1 cellular context compared by ENCODE assay signal in the genomic region with DNA sequence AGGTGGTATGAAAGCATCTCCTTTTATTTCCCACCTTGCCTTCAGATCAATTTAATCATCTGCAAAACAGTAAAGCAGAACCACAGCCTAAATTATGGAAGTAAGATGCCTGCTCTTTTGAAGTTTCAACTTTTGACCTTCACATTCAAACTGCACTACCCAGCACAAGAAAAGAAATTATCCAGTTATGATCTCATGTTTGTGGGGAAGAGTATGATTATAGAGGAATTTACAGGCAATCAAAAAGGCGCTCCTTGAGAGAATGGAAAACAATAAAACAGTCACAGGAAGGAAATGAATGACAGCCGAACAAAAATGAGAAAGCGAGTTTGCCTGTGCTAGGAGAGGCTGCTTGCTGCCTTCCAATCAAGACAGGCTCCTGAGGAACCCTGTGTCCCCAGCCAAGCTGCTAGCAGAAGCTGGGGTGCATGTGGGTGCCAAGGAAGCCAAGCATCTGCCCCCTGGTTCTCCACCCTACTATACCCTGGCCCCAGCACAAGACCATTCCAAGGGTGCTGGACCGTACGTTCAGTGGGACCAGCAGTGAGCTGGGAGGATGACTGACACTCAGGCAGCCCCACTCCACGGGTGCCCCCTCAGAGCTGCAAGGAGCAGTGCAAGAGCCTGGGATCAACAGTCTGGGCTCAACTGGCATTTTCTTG.
TF ChIP-seq lines count a peak whose summit lies in the region.

No MANE protein-coding gene starts in this region.

TF ChIP-seq in HEK293, 187 proteins besides CTCF, POLR2A, EP300 and RAD21 (continued from another document and continues in another):
- TF ChIP-seq, protein P1, sequence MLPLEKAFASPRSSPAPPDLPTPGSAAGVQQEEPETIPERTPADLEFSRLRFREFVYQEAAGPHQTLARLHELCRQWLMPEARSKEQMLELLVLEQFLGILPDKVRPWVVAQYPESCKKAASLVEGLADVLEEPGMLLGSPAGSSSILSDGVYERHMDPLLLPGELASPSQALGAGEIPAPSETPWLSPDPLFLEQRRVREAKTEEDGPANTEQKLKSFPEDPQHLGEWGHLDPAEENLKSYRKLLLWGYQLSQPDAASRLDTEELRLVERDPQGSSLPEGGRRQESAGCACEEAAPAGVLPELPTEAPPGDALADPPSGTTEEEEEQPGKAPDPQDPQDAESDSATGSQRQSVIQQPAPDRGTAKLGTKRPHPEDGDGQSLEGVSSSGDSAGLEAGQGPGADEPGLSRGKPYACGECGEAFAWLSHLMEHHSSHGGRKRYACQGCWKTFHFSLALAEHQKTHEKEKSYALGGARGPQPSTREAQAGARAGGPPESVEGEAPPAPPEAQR (tag by site-specific recombination; IDR thresholded peaks at IDR 0.05) = no peak
- TF ChIP-seq, protein P2, sequence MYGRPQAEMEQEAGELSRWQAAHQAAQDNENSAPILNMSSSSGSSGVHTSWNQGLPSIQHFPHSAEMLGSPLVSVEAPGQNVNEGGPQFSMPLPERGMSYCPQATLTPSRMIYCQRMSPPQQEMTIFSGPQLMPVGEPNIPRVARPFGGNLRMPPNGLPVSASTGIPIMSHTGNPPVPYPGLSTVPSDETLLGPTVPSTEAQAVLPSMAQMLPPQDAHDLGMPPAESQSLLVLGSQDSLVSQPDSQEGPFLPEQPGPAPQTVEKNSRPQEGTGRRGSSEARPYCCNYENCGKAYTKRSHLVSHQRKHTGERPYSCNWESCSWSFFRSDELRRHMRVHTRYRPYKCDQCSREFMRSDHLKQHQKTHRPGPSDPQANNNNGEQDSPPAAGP (tag by site-specific recombination; IDR thresholded peaks at IDR 0.05) = peak; percentile 76
- TF ChIP-seq ZNF677 (tag by site-specific recombination; IDR thresholded peaks at IDR 0.05) (no peak), ZNF274 (IDR thresholded peaks at IDR 0.05; ENCODE audit: low read length) (no peak), ZNF274 (tag by site-specific recombination; IDR thresholded peaks at IDR 0.05; ENCODE audit: borderline replicate concordance) (no peak), ZNF211 (tag by site-specific recombination; IDR thresholded peaks at IDR 0.05; ENCODE audit: low read depth) (no peak), ZNF585B (tag by site-specific recombination; IDR thresholded peaks at IDR 0.05) (no peak), ZNF621 (tag by site-specific recombination; IDR thresholded peaks at IDR 0.05) (no peak), OVOL3 (tag by site-specific recombination; IDR thresholded peaks at IDR 0.05) (peak; percentile 15; the same call in 1 of the 2 replicates), SCRT2 (tag by site-specific recombination; IDR thresholded peaks at IDR 0.05) (no peak), ZSCAN23 (tag by site-specific recombination; IDR thresholded peaks at IDR 0.05) (no peak), FEZF1 (tag by site-specific recombination; IDR thresholded peaks at IDR 0.05) (peak; percentile 94), ZNF416 (tag by site-specific recombination; IDR thresholded peaks at IDR 0.05) (no peak), ZNF843 (tag by site-specific recombination; IDR thresholded peaks at IDR 0.05) (peak; percentile 77), ZNF112 (tag by site-specific recombination; IDR thresholded peaks at IDR 0.05) (no peak), SALL2 (tag by site-specific recombination; IDR thresholded peaks at IDR 0.05; ENCODE audit: borderline replicate concordance) (no peak), ZNF174 (tag by site-specific recombination; IDR thresholded peaks at IDR 0.05) (no peak), ZNF701 (tag by site-specific recombination; IDR thresholded peaks at IDR 0.05) (no peak), ZNF302 (tag by site-specific recombination; IDR thresholded peaks at IDR 0.05; ENCODE audit: low read depth) (no peak), KLF1 (tag by site-specific recombination; IDR thresholded peaks at IDR 0.05) (no peak), ZNF596 (tag by site-specific recombination; IDR thresholded peaks at IDR 0.05) (no peak), ZNF223 (tag by site-specific recombination; IDR thresholded peaks at IDR 0.05) (no peak), ZNF629 (tag by site-specific recombination; IDR thresholded peaks at IDR 0.05) (peak; percentile 14; the same call in 1 of the 2 replicates), ZXDB (tag by site-specific recombination; IDR thresholded peaks at IDR 0.05) (no peak), ZNF311 (tag by site-specific recombination; IDR thresholded peaks at IDR 0.05; ENCODE audit: borderline replicate concordance) (no peak), ZNF791 (tag by site-specific recombination; IDR thresholded peaks at IDR 0.05) (no peak), ZNF571 (tag by site-specific recombination; IDR thresholded peaks at IDR 0.05) (no peak), ZNF473 (tag by site-specific recombination; IDR thresholded peaks at IDR 0.05) (no peak), ZNF626 (tag by site-specific recombination; IDR thresholded peaks at IDR 0.05) (no peak), GLIS2 (tag by site-specific recombination; IDR thresholded peaks at IDR 0.05) (no peak), ZNF707 (tag by site-specific recombination; IDR thresholded peaks at IDR 0.05) (no peak), ZEB2 (tag by site-specific recombination; IDR thresholded peaks at IDR 0.05) (peak; percentile 65), ZNF138 (tag by site-specific recombination; IDR thresholded peaks at IDR 0.05; ENCODE audit: borderline replicate concordance) (no peak), ZNF664 (tag by site-specific recombination; IDR thresholded peaks at IDR 0.05) (no peak), SP7 (tag by site-specific recombination; IDR thresholded peaks at IDR 0.05) (peak; percentile 100), ZNF48 (tag by site-specific recombination; IDR thresholded peaks at IDR 0.05) (no peak), ZNF157 (tag by site-specific recombination; IDR thresholded peaks at IDR 0.05) (no peak), ZNF777 (tag by site-specific recombination; IDR thresholded peaks at IDR 0.05; ENCODE audit: borderline replicate concordance) (no peak), ZNF37A (tag by site-specific recombination; IDR thresholded peaks at IDR 0.05) (no peak), ZNF366 (tag by site-specific recombination; conservative IDR thresholded peaks at IDR 0.05) (peak; percentile 84), ZNF239 (tag by site-specific recombination; IDR thresholded peaks at IDR 0.05) (no peak)
- TF ChIP-seq, protein P3, sequence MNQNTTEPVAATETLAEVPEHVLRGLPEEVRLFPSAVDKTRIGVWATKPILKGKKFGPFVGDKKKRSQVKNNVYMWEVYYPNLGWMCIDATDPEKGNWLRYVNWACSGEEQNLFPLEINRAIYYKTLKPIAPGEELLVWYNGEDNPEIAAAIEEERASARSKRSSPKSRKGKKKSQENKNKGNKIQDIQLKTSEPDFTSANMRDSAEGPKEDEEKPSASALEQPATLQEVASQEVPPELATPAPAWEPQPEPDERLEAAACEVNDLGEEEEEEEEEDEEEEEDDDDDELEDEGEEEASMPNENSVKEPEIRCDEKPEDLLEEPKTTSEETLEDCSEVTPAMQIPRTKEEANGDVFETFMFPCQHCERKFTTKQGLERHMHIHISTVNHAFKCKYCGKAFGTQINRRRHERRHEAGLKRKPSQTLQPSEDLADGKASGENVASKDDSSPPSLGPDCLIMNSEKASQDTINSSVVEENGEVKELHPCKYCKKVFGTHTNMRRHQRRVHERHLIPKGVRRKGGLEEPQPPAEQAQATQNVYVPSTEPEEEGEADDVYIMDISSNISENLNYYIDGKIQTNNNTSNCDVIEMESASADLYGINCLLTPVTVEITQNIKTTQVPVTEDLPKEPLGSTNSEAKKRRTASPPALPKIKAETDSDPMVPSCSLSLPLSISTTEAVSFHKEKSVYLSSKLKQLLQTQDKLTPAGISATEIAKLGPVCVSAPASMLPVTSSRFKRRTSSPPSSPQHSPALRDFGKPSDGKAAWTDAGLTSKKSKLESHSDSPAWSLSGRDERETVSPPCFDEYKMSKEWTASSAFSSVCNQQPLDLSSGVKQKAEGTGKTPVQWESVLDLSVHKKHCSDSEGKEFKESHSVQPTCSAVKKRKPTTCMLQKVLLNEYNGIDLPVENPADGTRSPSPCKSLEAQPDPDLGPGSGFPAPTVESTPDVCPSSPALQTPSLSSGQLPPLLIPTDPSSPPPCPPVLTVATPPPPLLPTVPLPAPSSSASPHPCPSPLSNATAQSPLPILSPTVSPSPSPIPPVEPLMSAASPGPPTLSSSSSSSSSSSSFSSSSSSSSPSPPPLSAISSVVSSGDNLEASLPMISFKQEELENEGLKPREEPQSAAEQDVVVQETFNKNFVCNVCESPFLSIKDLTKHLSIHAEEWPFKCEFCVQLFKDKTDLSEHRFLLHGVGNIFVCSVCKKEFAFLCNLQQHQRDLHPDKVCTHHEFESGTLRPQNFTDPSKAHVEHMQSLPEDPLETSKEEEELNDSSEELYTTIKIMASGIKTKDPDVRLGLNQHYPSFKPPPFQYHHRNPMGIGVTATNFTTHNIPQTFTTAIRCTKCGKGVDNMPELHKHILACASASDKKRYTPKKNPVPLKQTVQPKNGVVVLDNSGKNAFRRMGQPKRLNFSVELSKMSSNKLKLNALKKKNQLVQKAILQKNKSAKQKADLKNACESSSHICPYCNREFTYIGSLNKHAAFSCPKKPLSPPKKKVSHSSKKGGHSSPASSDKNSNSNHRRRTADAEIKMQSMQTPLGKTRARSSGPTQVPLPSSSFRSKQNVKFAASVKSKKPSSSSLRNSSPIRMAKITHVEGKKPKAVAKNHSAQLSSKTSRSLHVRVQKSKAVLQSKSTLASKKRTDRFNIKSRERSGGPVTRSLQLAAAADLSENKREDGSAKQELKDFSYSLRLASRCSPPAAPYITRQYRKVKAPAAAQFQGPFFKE (tag by site-specific recombination; IDR thresholded peaks at IDR 0.05; ENCODE audit: borderline replicate concordance) = no peak
- TF ChIP-seq, protein P4, sequence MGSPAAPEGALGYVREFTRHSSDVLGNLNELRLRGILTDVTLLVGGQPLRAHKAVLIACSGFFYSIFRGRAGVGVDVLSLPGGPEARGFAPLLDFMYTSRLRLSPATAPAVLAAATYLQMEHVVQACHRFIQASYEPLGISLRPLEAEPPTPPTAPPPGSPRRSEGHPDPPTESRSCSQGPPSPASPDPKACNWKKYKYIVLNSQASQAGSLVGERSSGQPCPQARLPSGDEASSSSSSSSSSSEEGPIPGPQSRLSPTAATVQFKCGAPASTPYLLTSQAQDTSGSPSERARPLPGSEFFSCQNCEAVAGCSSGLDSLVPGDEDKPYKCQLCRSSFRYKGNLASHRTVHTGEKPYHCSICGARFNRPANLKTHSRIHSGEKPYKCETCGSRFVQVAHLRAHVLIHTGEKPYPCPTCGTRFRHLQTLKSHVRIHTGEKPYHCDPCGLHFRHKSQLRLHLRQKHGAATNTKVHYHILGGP (tag by site-specific recombination; IDR thresholded peaks at IDR 0.05) = no peak
- TF ChIP-seq, protein P5, sequence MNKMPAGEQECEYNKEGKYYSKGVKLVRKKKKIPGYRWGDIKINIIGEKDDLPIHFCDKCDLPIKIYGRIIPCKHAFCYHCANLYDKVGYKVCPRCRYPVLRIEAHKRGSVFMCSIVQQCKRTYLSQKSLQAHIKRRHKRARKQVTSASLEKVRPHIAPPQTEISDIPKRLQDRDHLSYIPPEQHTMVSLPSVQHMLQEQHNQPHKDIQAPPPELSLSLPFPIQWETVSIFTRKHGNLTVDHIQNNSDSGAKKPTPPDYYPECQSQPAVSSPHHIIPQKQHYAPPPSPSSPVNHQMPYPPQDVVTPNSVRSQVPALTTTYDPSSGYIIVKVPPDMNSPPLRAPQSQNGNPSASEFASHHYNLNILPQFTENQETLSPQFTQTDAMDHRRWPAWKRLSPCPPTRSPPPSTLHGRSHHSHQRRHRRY (tag by site-specific recombination; IDR thresholded peaks at IDR 0.05) = no peak
- TF ChIP-seq, protein P6, sequence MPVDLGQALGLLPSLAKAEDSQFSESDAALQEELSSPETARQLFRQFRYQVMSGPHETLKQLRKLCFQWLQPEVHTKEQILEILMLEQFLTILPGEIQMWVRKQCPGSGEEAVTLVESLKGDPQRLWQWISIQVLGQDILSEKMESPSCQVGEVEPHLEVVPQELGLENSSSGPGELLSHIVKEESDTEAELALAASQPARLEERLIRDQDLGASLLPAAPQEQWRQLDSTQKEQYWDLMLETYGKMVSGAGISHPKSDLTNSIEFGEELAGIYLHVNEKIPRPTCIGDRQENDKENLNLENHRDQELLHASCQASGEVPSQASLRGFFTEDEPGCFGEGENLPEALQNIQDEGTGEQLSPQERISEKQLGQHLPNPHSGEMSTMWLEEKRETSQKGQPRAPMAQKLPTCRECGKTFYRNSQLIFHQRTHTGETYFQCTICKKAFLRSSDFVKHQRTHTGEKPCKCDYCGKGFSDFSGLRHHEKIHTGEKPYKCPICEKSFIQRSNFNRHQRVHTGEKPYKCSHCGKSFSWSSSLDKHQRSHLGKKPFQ (tag by site-specific recombination; IDR thresholded peaks at IDR 0.05) = no peak
- TF ChIP-seq, protein P7, sequence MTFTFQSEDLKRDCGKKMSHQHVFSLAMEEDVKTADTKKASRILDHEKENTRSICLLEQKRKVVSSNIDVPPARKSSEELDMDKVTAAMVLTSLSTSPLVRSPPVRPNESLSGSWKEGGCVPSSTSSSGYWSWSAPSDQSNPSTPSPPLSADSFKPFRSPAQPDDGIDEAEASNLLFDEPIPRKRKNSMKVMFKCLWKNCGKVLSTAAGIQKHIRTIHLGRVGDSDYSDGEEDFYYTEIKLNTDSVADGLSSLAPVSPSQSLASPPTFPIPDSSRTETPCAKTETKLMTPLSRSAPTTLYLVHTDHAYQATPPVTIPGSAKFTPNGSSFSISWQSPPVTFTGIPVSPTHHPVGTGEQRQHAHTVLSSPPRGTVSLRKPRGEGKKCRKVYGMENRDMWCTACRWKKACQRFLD (tag by site-specific recombination; IDR thresholded peaks at IDR 0.05) = no peak
- TF ChIP-seq, protein P8, sequence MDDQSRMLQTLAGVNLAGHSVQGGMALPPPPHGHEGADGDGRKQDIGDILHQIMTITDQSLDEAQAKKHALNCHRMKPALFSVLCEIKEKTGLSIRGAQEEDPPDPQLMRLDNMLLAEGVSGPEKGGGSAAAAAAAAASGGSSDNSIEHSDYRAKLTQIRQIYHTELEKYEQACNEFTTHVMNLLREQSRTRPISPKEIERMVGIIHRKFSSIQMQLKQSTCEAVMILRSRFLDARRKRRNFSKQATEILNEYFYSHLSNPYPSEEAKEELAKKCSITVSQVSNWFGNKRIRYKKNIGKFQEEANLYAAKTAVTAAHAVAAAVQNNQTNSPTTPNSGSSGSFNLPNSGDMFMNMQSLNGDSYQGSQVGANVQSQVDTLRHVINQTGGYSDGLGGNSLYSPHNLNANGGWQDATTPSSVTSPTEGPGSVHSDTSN (CRISPR knock-in tag; IDR thresholded peaks at IDR 0.05) = no peak
- TF ChIP-seq, protein P9, sequence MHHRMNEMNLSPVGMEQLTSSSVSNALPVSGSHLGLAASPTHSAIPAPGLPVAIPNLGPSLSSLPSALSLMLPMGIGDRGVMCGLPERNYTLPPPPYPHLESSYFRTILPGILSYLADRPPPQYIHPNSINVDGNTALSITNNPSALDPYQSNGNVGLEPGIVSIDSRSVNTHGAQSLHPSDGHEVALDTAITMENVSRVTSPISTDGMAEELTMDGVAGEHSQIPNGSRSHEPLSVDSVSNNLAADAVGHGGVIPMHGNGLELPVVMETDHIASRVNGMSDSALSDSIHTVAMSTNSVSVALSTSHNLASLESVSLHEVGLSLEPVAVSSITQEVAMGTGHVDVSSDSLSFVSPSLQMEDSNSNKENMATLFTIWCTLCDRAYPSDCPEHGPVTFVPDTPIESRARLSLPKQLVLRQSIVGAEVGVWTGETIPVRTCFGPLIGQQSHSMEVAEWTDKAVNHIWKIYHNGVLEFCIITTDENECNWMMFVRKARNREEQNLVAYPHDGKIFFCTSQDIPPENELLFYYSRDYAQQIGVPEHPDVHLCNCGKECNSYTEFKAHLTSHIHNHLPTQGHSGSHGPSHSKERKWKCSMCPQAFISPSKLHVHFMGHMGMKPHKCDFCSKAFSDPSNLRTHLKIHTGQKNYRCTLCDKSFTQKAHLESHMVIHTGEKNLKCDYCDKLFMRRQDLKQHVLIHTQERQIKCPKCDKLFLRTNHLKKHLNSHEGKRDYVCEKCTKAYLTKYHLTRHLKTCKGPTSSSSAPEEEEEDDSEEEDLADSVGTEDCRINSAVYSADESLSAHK (tag by site-specific recombination; IDR thresholded peaks at IDR 0.05) = 0 out of 2 replicates have a peak, but pooled peaks have one; percentile 46
